7 cellular contexts compared by ENCODE assay signal in the genomic region with DNA sequence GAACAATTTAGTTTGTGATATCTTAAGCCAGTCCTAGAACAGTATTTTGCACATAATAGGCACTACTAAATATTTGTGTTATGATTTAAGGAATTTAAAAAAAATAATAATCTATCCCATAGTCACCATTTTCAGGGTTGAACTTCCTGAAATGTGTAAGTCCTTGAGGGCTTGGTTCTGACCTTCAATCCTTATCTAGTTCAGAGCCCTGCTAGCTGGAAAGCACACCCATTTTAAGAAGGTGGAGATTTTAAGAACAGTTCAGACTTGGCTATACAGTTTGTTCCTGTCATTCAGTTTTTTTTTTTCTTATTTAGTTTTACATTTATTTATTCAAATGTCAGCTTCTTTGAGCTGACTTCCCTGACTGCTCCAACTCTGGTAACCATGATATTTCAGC.
"Had no signal": no experiment of that assay in that cellular context is flagged by ENCODE, and none has a peak within 500 bp of the region (broad histone marks: within the 10 kb centered on the region; RNA-seq: fewer than 3 reads in every experiment).

No MANE protein-coding gene starts in this region.

- H3K9ac ChIP-seq: GM23248 had no signal

- FAIRE-seq: HTR-8/SVneo, K562 had no signal

- ATAC-seq: K562 had no signal

- H3K27ac ChIP-seq: GM23248 had no signal

- H3K4me1 ChIP-seq: HAP-1 had no signal

- H3K4me3 ChIP-seq: GM23248, HAP-1, K562 had no signal

- H3K9me3 ChIP-seq: HAP-1 had no signal

- H3K36me3 ChIP-seq: HAP-1 had no signal

- DNase-seq: GM23248, GOT3, H7, IMR-90 had no signal
